In the genomic region with DNA sequence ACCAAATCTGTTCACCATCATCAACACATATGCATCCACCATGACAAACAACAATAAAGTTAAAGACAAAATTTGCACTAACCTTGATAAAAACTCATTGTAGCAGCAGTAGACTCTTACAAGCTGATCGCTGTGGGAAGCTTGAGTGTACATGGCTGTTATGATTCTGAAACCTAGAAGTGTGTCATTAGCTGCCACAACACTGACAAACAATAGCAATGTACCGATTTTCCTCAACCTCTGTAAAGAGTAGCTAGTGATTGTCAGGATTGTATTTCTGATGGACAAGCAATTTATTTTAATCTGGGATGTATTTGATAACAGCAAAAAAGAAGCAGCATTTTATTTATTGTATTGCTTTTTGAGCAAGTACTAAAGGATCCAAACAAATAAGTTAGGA, we compare ENCODE assay signal across 3 cellular contexts.
"Had no signal": no experiment of that assay in that cellular context is flagged by ENCODE, and none has a peak within 500 bp of the region (broad histone marks: within the 10 kb centered on the region; RNA-seq: fewer than 3 reads in every experiment).

No MANE protein-coding gene starts in this region.

- DNase-seq: GDM1, GF-D8 had no signal

- H3K4me3 ChIP-seq: GM12878 had no signal
